8 cellular contexts compared by ENCODE assay signal in the genomic region with DNA sequence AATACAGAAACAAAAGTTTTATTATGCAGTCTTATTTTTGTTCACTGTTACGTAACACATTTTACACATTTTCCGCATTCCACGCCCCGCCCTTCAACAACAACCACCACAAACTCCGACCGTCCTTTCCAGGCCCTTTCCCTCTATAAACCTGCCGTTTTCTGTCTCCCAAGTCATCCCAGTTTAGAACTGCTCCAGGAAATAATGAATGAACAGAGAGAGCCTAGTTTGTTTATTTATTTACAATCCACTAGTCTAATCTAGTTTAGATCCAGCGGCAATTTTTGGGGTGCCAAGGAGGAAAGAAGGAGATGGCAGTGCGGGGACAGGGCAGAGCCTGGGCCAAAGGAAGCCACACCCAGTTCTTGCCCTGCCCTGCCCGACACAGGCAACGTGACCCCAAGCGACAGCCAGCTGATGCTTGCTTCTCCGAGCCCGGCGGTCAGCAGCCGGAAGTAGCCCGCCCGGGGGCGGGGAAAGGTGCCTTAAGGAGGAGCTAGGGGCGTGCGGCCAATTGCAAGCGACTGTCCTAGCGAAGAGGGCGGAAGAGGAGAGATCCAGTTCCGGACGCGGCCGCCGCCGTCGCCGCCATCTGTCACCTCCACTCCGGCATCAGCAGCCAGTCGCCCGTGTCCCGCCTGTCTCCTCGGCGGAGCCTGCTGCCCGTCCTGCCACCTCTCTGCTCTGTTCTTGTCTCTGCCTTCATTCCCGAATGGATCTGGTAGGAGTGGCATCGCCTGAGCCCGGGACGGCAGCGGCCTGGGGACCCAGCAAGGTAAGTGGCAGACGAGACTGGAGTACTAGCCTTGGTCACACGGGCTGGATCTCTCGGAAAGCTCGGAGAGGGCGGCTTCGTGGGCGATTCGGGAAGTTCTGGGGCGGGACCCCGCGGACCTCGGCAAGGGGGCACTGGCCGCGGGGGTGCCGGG. TPM values are rescaled to one million over a fixed set of nuclear protein-coding genes. Genes with fewer than 3 reads are reported as not detected.
DNase-seq lines count a peak whose midpoint lies in the region; ATAC-seq, FAIRE-seq and TF ChIP-seq lines count a peak whose summit lies in the region.

A gene with protein sequence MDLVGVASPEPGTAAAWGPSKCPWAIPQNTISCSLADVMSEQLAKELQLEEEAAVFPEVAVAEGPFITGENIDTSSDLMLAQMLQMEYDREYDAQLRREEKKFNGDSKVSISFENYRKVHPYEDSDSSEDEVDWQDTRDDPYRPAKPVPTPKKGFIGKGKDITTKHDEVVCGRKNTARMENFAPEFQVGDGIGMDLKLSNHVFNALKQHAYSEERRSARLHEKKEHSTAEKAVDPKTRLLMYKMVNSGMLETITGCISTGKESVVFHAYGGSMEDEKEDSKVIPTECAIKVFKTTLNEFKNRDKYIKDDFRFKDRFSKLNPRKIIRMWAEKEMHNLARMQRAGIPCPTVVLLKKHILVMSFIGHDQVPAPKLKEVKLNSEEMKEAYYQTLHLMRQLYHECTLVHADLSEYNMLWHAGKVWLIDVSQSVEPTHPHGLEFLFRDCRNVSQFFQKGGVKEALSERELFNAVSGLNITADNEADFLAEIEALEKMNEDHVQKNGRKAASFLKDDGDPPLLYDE (plus strand): TSS at position 560 of the 929 bp plus-strand sequence. CDS start 153 bp downstream, at position 713.

- H3K27ac ChIP-seq in 22Rv1 (peak within 1 kb of the TSS; percentile 80), body of pancreas (peak within 1 kb of the TSS; percentile 80 to 99 (median 90)), sigmoid colon (peak within 1 kb of the TSS; percentile 89 to 97 (median 93))

- ATAC-seq in GM18520 (IDR thresholded peaks at IDR 0.05; ENCODE audit: unreplicated experiment) (peak; percentile 98), HG03064 (IDR thresholded peaks at IDR 0.05; ENCODE audit: low read depth, unreplicated experiment) (peak; percentile 89), body of pancreas (peak; percentile 98)

- H3K4me3 ChIP-seq in body of pancreas (peak within 1 kb of the TSS; percentile 77 to 99), sigmoid colon (peak within 1 kb of the TSS; percentile 75 to 96 (median 78))

- peak; percentile 58 for DNase-seq in NCI-H2107 treated with DMSO at 0.1 percent for 48 hours (lab: John Stamatoyannopoulos, UW; ENCODE audit: unreplicated experiment)
- peak; percentile 98 to 99 (median 98) for DNase-seq in body of pancreas
- DNase-seq in iPS DF 19.7 (ENCODE audit: low read depth, low spot score), result peak; percentile 89
- DNase-seq in sigmoid colon, result peak; percentile 98

- WGBS in body of pancreas, 2 donors, result 0 to 1% methylated on average over 11 to 58 of the region's 59 CpGs
- WGBS in sigmoid colon, 2 donors, result 0 to 1% methylated on average over 59 of the region's 59 CpGs

- peak in 1 of 4 donors; percentile 33 for TF ChIP-seq EP300 in sigmoid colon (IDR thresholded peaks at IDR 0.05)

- H3K9me3 ChIP-seq in body of pancreas (no peaks in the 10 kb centered on the region), sigmoid colon (no peaks in the 10 kb centered on the region)

- TF ChIP-seq CTCF in 22Rv1 (IDR thresholded peaks at IDR 0.05) (no peak), body of pancreas (IDR thresholded peaks at IDR 0.05) (peak in 2 of 7 experiments; percentile 13 to 16), sigmoid colon (IDR thresholded peaks at IDR 0.05) (no peak)

- intact Hi-C loops in body of pancreas (cut with DNase I) (no loop called here), sigmoid colon (cut with DNase I) (loop anchor here (2.0 to 5.0 kb wide), 3 partner anchors 50 to 520 kb away; a partner anchor contains a TSS)

- H3K36me3 ChIP-seq in body of pancreas (replicated peaks in 1 of 2; ENCODE audit: insufficient read depth in 1 of 2, low read depth in 2 of 2) (no peaks in the 10 kb centered on the region), sigmoid colon (no peaks in the 10 kb centered on the region)

- H3K4me1 ChIP-seq in body of pancreas (peaks cover 43% of the 10 kb centered on the region), sigmoid colon (peaks cover 0 to 41% (median 34%) of the 10 kb centered on the region in 4 donors)

- TF ChIP-seq POLR2A in body of pancreas (IDR thresholded peaks at IDR 0.05) (peak; percentile 91 to 98 (median 97)), sigmoid colon (IDR thresholded peaks at IDR 0.05) (peak; percentile 90 to 93)

- H3K27me3 ChIP-seq in body of pancreas, result no peaks in the 10 kb centered on the region
- no peaks in the 10 kb centered on the region for H3K27me3 ChIP-seq in sigmoid colon

- FAIRE-seq in TTC549 (lab: Jason Lieb, UNC), result peak; percentile 66

RNA-seq across cellular contexts. Expression of the gene that starts here (rescaled TPM):
- 10 to 100 TPM; 57.3 to 60.6 TPM for total RNA-seq in body of pancreas
- 10 to 100 TPM; 38.2 to 54.6 (median 45.6) TPM for total RNA-seq in sigmoid colon
- polyA plus RNA-seq in sigmoid colon, result 100 to 1,000 TPM in 2 of 3 donors, 10 to 100 TPM in 1; 71.3 to 206 (median 161) TPM

Comparison
In these comparisons a context has a peak if more than half of its experiments do, and no peak if none do; other contexts are left out.
1. Peak in every context shown above with its lines: DNase-seq, ATAC-seq, H3K4me3 ChIP-seq and H3K27ac ChIP-seq.